8 cellular contexts compared by ENCODE assay signal in genomic region chr18:77102246-77103040, GRCh38. TPM values are rescaled to one million over a fixed set of nuclear protein-coding genes. Genes with fewer than 3 reads are reported as not detected.
DNase-seq lines count a peak whose midpoint lies in the region; ATAC-seq and TF ChIP-seq lines count a peak whose summit lies in the region.

No MANE protein-coding gene starts in this region.

- H3K9me2 ChIP-seq in SU-DHL-6 (replicated peaks; ENCODE audit: insufficient read depth, low read length) = no peaks in the 10 kb centered on the region

- no peaks in the 10 kb centered on the region for H4K20me1 ChIP-seq in SU-DHL-6 (ENCODE audit: low read depth, low read length)

- peaks cover 62% of the 10 kb centered on the region for H3K4me1 ChIP-seq in ACC112 (ENCODE audit: control insufficient read depth, insufficient read depth, low read length, unreplicated experiment)

- H3K9ac ChIP-seq in SU-DHL-6 (ENCODE audit: low read length) = peak overlapping the region; percentile 51

- peaks cover 60% of the 10 kb centered on the region for H3F3A ChIP-seq in SU-DHL-6 (ENCODE audit: insufficient read depth)

- H2AFZ ChIP-seq in ACC112 (ENCODE audit: low read length, unreplicated experiment) (no peak overlapping the region), SU-DHL-6 (ENCODE audit: low read depth, low read length, severe bottlenecking) (no peak overlapping the region)

- DNase-seq in foreskin fibroblast (peak; percentile 79 to 85), endothelial cell (ENCODE audit: low spot score) (no peak), NCI-H2227 (lab: John Stamatoyannopoulos, UW; ENCODE audit: unreplicated experiment) (no peak)

- H3K79me2 ChIP-seq in ACC112 (ENCODE audit: control insufficient read depth, insufficient read depth, low read length, unreplicated experiment) (no peaks in the 10 kb centered on the region), SU-DHL-6 (ENCODE audit: insufficient read depth, low read length) (peaks cover 58% of the 10 kb centered on the region)

- H3K36me3 Mint-ChIP-seq in stimulated activated naive CD8-positive, alpha-beta T cell treated with anti-CD3 and anti-CD28 coated beads, Interleukin-15, Interleukin-2, amounts not matched to agents 100 ng/mL and 50 ng/mL, for 24 hours (ENCODE audit: low read depth) = peaks cover 68% of the 10 kb centered on the region
- no peaks in the 10 kb centered on the region for H3K36me3 Mint-ChIP-seq in endothelial cell (ENCODE audit: low read depth, unreplicated experiment)

- peak; percentile 88 for ATAC-seq in GM18519 (IDR thresholded peaks at IDR 0.05; ENCODE audit: low FRiP score, unreplicated experiment)
- peak; percentile 74 for ATAC-seq in HG02981 (IDR thresholded peaks at IDR 0.05; ENCODE audit: unreplicated experiment)

- H3K27ac Mint-ChIP-seq in stimulated activated naive CD8-positive, alpha-beta T cell treated with anti-CD3 and anti-CD28 coated beads, Interleukin-15, Interleukin-2, amounts not matched to agents 100 ng/mL and 50 ng/mL, for 24 hours = peak overlapping the region; percentile 98
- H3K27ac Mint-ChIP-seq in endothelial cell (ENCODE audit: unreplicated experiment) = no peak overlapping the region

- TF ChIP-seq CTCF in SU-DHL-6 (IDR thresholded peaks at IDR 0.05; ENCODE audit: insufficient read depth, low read length, poor library complexity, severe bottlenecking) (no peak), foreskin fibroblast (IDR thresholded peaks at IDR 0.05; ENCODE audit: low read depth, low read length) (no peak), endothelial cell (IDR thresholded peaks at IDR 0.05; ENCODE audit: unreplicated experiment) (no peak)

- peaks cover 98% of the 10 kb centered on the region for H3K4me1 Mint-ChIP-seq in stimulated activated naive CD8-positive, alpha-beta T cell treated with anti-CD3 and anti-CD28 coated beads, Interleukin-15, Interleukin-2, amounts not matched to agents 100 ng/mL and 50 ng/mL, for 24 hours (ENCODE audit: low read depth)
- H3K4me1 Mint-ChIP-seq in endothelial cell (ENCODE audit: unreplicated experiment) = peaks cover 70% of the 10 kb centered on the region

- H3K9me3 Mint-ChIP-seq in stimulated activated naive CD8-positive, alpha-beta T cell treated with anti-CD3 and anti-CD28 coated beads, Interleukin-15, Interleukin-2, amounts not matched to agents 100 ng/mL and 50 ng/mL, for 24 hours = peaks cover 4% of the 10 kb centered on the region
- H3K9me3 Mint-ChIP-seq in endothelial cell (ENCODE audit: unreplicated experiment) = no peaks in the 10 kb centered on the region

- H3K36me3 ChIP-seq in ACC112 (ENCODE audit: insufficient read depth, low read length) (no peaks in the 10 kb centered on the region), SU-DHL-6 (ENCODE audit: low read length) (no peaks in the 10 kb centered on the region; the same call in 1 of the 2 replicates)

- no peaks in the 10 kb centered on the region for H3K27me3 Mint-ChIP-seq in stimulated activated naive CD8-positive, alpha-beta T cell treated with anti-CD3 and anti-CD28 coated beads, Interleukin-15, Interleukin-2, amounts not matched to agents 100 ng/mL and 50 ng/mL, for 24 hours
- peaks cover 3% of the 10 kb centered on the region for H3K27me3 Mint-ChIP-seq in endothelial cell (ENCODE audit: unreplicated experiment)

- H3K4me2 ChIP-seq in SU-DHL-6 (ENCODE audit: low read depth, low read length, poor library complexity, severe bottlenecking) = peak overlapping the region; percentile 67

- H3K9me3 ChIP-seq in SU-DHL-6 (ENCODE audit: insufficient read depth, low read length) = no peaks in the 10 kb centered on the region

- peak overlapping the region; percentile 57 for H3K4me3 ChIP-seq in ACC112 (ENCODE audit: low read depth, low read length)
- no peak overlapping the region for H3K4me3 ChIP-seq in SU-DHL-6 (ENCODE audit: insufficient read depth, low read length, poor library complexity, severe bottlenecking)
- H3K4me3 ChIP-seq in foreskin fibroblast (ENCODE audit: low read depth in 1 of 2, low read length in 2 of 2) = peak overlapping the region in 1 of 2 donors; percentile 22

- H3K27ac ChIP-seq in ACC112 (ENCODE audit: low read depth, low read length) (peak overlapping the region; percentile 98), SU-DHL-6 (ENCODE audit: low read depth, low read length) (peak overlapping the region; percentile 95)

- peak overlapping the region; percentile 78 for H3K4me3 Mint-ChIP-seq in stimulated activated naive CD8-positive, alpha-beta T cell treated with anti-CD3 and anti-CD28 coated beads, Interleukin-15, Interleukin-2, amounts not matched to agents 100 ng/mL and 50 ng/mL, for 24 hours
- no peak overlapping the region for H3K4me3 Mint-ChIP-seq in endothelial cell (ENCODE audit: unreplicated experiment)

- H3K27me3 ChIP-seq in ACC112 (ENCODE audit: insufficient read depth, low read length) (no peaks in the 10 kb centered on the region), SU-DHL-6 (ENCODE audit: low read length) (no peaks in the 10 kb centered on the region)

RNA-seq across cellular contexts. Expression of gene MBP, which starts 30.1 kb away (rescaled TPM):
- total RNA-seq in endothelial cell (ENCODE audit: unreplicated experiment) = 9.7 TPM

Comparison
In these comparisons a context has a peak if more than half of its experiments do, and no peak if none do; other contexts are left out.
1. DNase-seq: peak in foreskin fibroblast (2 of 2); none in endothelial cell (single experiment) and NCI-H2227 (single experiment).